In genomic region chr17:82204831-82205719, GRCh38 we compare ENCODE assay signal across 8 cellular contexts. TPM values are rescaled to one million over a fixed set of nuclear protein-coding genes. Genes with fewer than 3 reads are reported as not detected.
DNase-seq lines count a peak whose midpoint lies in the region; ATAC-seq and TF ChIP-seq lines count a peak whose summit lies in the region.

No MANE protein-coding gene starts in this region.

- intact Hi-C loops in esophagus squamous epithelium (cut with DNase I): no loop called here

- H3K27me3 Mint-ChIP-seq in T-cell: no peaks in the 10 kb centered on the region

- H3K27ac Mint-ChIP-seq in T-cell: peak overlapping the region; percentile 96 to 97

- no peak for TF ChIP-seq POLR2A in esophagus squamous epithelium (IDR thresholded peaks at IDR 0.05)

- H3K27me3 ChIP-seq in BE2C (no peaks in the 10 kb centered on the region), esophagus squamous epithelium (no peaks in the 10 kb centered on the region)

- CTCF ChIA-PET in T-cell (lab: Charles Lee): interaction anchor here in 1 of 2 donors (0.9 kb wide), 2 partner anchors 78 to 88 kb away, joined by 3 to 6 read pairs; no protein-coding TSS in a partner anchor

- peaks cover 46 to 57% (median 53%) of the 10 kb centered on the region in 3 donors for H3K4me1 Mint-ChIP-seq in T-cell

- DNase-seq in BE2C (peak; percentile 63), HT-29 (ENCODE audit: low spot score) (peak; percentile 60), T-cell (no peak), esophagus squamous epithelium (lab: John Stamatoyannopoulos, UW) (no peak), GM19238 (ENCODE audit: insufficient read length, low spot score) (no peak)
- DNase-seq in stimulated activated CD4-positive, alpha-beta T cell treated with anti-CD3 and anti-CD28 coated beads, Interleukin-4, amount 100 ng/mL, for 24 hours: peak; percentile 45

- WGBS in esophagus squamous epithelium, 2 donors: 26 to 40% methylated on average over 16 of the region's 25 CpGs

- H3K4me3 ChIP-seq in BE2C (ENCODE audit: low read depth, low read length) (peak overlapping the region; percentile 33), esophagus squamous epithelium (peak overlapping the region in 1 of 4 donors; percentile 46)

- H3K27ac ChIP-seq in esophagus squamous epithelium: peak overlapping the region; percentile 76 to 91 (median 87)

- peak in 1 of 4 experiments; percentile 22 for ATAC-seq in T-cell (replicated peaks in 1 of 4)
- ATAC-seq in HG02571 (IDR thresholded peaks at IDR 0.05; ENCODE audit: unreplicated experiment): no peak
- no peak for ATAC-seq in GM21717 (IDR thresholded peaks at IDR 0.05; ENCODE audit: unreplicated experiment)

- H3K36me3 ChIP-seq in BE2C: peaks cover 9% of the 10 kb centered on the region; the same call in 1 of the 2 replicates
- peaks cover 0 to 3% (median under 1%) of the 10 kb centered on the region in 3 donors for H3K36me3 ChIP-seq in esophagus squamous epithelium

- POLR2A ChIA-PET in T-cell (lab: Charles Lee): no interaction called here

- H3K4me3 Mint-ChIP-seq in T-cell: peak overlapping the region in 1 of 3 donors; percentile 39

- no peaks in the 10 kb centered on the region for H3K9me3 ChIP-seq in BE2C
- no peaks in the 10 kb centered on the region for H3K9me3 ChIP-seq in esophagus squamous epithelium

- no peaks in the 10 kb centered on the region for H3K36me3 Mint-ChIP-seq in T-cell

- no peaks in the 10 kb centered on the region for H3K9me3 Mint-ChIP-seq in T-cell

- no peak for TF ChIP-seq CTCF in BE2C (IDR thresholded peaks at IDR 0.05; ENCODE audit: low read depth, low read length)
- no peak for TF ChIP-seq CTCF in esophagus squamous epithelium (IDR thresholded peaks at IDR 0.05)

- H3K4me1 ChIP-seq in BE2C (peaks cover 22% of the 10 kb centered on the region), esophagus squamous epithelium (peaks cover 10 to 25% (median 17%) of the 10 kb centered on the region in 3 donors)

RNA-seq across cellular contexts. Expression of gene CCDC57, which starts 7.6 kb away (rescaled TPM):
- 51.0 TPM for polyA plus RNA-seq in BE2C (2012; ENCODE audit: insufficient read depth, insufficient read length, low read depth)
- total RNA-seq in HT-29 (2014; rRNA removed; shearing (Covaris generic)): 47.6 and 48.2 TPM in 2 replicates
- total RNA-seq in T-cell: 100 to 1,000 TPM in 3 of 5 donors, 10 to 100 TPM in 2; 86.4 to 127 (median 103) TPM
- 10 to 100 TPM in 2 of 4 donors, 1 to 10 TPM in 2; 7.9 to 22.1 (median 9.8) TPM for total RNA-seq in esophagus squamous epithelium

RNA-seq across cellular contexts. Expression of gene SLC16A3, which starts 23.8 kb away (rescaled TPM):
- 1.7 TPM for polyA plus RNA-seq in BE2C (2012; ENCODE audit: insufficient read depth, insufficient read length, low read depth)
- total RNA-seq in HT-29 (2014; rRNA removed; shearing (Covaris generic)): 132 and 156 TPM in 2 replicates
- 10 to 100 TPM; 31.9 to 47.3 (median 40.9) TPM for total RNA-seq in T-cell
- total RNA-seq in esophagus squamous epithelium: 10 to 100 TPM; 18.8 to 32.9 (median 21.7) TPM

Comparison
In these comparisons a context has a peak if more than half of its experiments do, and no peak if none do; other contexts are left out.
1. DNase-seq: peak in BE2C (single experiment), HT-29 (single experiment) and stimulated activated CD4-positive, alpha-beta T cell treated with anti-CD3 and anti-CD28 coated beads, Interleukin-4, amount 100 ng/mL, for 24 hours (single experiment); none in T-cell (0 of 34), esophagus squamous epithelium (single experiment) and GM19238 (single experiment).